In genomic region chr7:150955519-150956394, GRCh38 we compare ENCODE assay signal across 1 cellular context.
TF ChIP-seq lines count a peak whose summit lies in the region.

No MANE protein-coding gene starts in this region.

TF ChIP-seq in K562, 482 proteins besides CTCF, POLR2A, EP300 and RAD21 (continued from another document and continues in another):
- TF ChIP-seq SMARCE1 (IDR thresholded peaks at IDR 0.05) (peak; percentile 86), ZBTB40 (IDR thresholded peaks at IDR 0.05) (peak; percentile 52), ZBTB40 (CRISPR knock-in tag; IDR thresholded peaks at IDR 0.05) (no peak), ZNF764 (CRISPR knock-in tag; IDR thresholded peaks at IDR 0.05; ENCODE audit: low read depth) (0 out of 2 replicates have a peak, but pooled peaks have one; percentile 16), HBP1 (CRISPR knock-in tag; IDR thresholded peaks at IDR 0.05) (peak; percentile 68; the same call in 1 of the 2 replicates), ZSCAN29 (IDR thresholded peaks at IDR 0.05) (no peak), THAP12 (CRISPR knock-in tag; IDR thresholded peaks at IDR 0.05) (peak; percentile 86), ZNF280B (CRISPR knock-in tag; IDR thresholded peaks at IDR 0.05) (no peak), BCOR (IDR thresholded peaks at IDR 0.05) (peak; percentile 91), CAMTA2 (CRISPR knock-in tag; conservative IDR thresholded peaks at IDR 0.05) (peak; percentile 85; the same call in 1 of the 2 replicates), ZNF639 (CRISPR knock-in tag; conservative IDR thresholded peaks at IDR 0.05 in 1 of 2, IDR thresholded peaks at IDR 0.05 in 1 of 2) (peak in 1 of 2 experiments; percentile 87; a peak in 1 of 4 replicates), ZBED1 (IDR thresholded peaks at IDR 0.05) (0 out of 2 replicates have a peak, but pooled peaks have one; percentile 24), ARID3A (IDR thresholded peaks at IDR 0.05; ENCODE audit: borderline replicate concordance, low read depth, low read length) (no peak), CREM (IDR thresholded peaks at IDR 0.05; ENCODE audit: low read depth) (peak; percentile 75), ZNF197 (CRISPR knock-in tag; IDR thresholded peaks at IDR 0.05; ENCODE audit: low read depth) (0 out of 2 replicates have a peak, but pooled peaks have one; percentile 49), ZNF436 (CRISPR knock-in tag; IDR thresholded peaks at IDR 0.05) (no peak), ZNF584 (CRISPR knock-in tag; IDR thresholded peaks at IDR 0.05; ENCODE audit: low read depth) (no peak), TEAD4 (IDR thresholded peaks at IDR 0.05; ENCODE audit: low read length) (peak; percentile 60), TEAD4 (CRISPR knock-in tag; IDR thresholded peaks at IDR 0.05; ENCODE audit: borderline replicate concordance) (no peak), FOXJ2 (tag; IDR thresholded peaks at IDR 0.05) (no peak), PHF21A (IDR thresholded peaks at IDR 0.05; ENCODE audit: borderline replicate concordance, low read depth) (0 out of 2 replicates have a peak, but pooled peaks have one; percentile 67), SRSF7 (optimal IDR thresholded peaks at IDR 0.05; ENCODE audit: low read depth, low read length) (no peak), PKNOX1 (IDR thresholded peaks at IDR 0.05) (peak; percentile 98), ZNF77 (CRISPR knock-in tag; IDR thresholded peaks at IDR 0.05) (0 out of 2 replicates have a peak, but pooled peaks have one; percentile 76), CTBP1 (IDR thresholded peaks at IDR 0.05; ENCODE audit: borderline replicate concordance) (peak; percentile 95), SIRT6 (IDR thresholded peaks at IDR 0.05; ENCODE audit: low read depth, low read length) (no peak), ADNP (tag; IDR thresholded peaks at IDR 0.05) (no peak), ATF3 (IDR thresholded peaks at IDR 0.05) (no peak), ATF3 (CRISPR knock-in tag; conservative IDR thresholded peaks at IDR 0.05) (no peak), KLF10 (CRISPR knock-in tag; IDR thresholded peaks at IDR 0.05) (no peak), POLR3A (IDR thresholded peaks at IDR 0.05; ENCODE audit: borderline replicate concordance, extremely low read depth, insufficient read depth, insufficient read length) (no peak), PBX2 (CRISPR knock-in tag; IDR thresholded peaks at IDR 0.05; ENCODE audit: low read depth) (peak; percentile 98), PBX2 (tag; conservative IDR thresholded peaks at IDR 0.05; ENCODE audit: low read depth) (peak; percentile 98)
